24 cellular contexts compared by ENCODE assay signal in genomic region chr10:74111799-74112198, GRCh38.
"Had no signal": no experiment of that assay in that cellular context is flagged by ENCODE, and none has a peak within 500 bp of the region (broad histone marks: within the 10 kb centered on the region; RNA-seq: fewer than 3 reads in every experiment).

No MANE protein-coding gene starts in this region.

- H3K9me3 ChIP-seq: ascending aorta, gastrocnemius medialis, left lung, right lobe of liver, upper lobe of left lung, vagina had no signal

- H3K4me3 ChIP-seq: ascending aorta, gastrocnemius medialis, left lung, lung, right lobe of liver, upper lobe of left lung, vagina had no signal

- H3K4me3 Mint-ChIP-seq: activated naive CD4-positive, alpha-beta T cell treated with anti-CD3 and anti-CD28 coated beads, Interleukin-2, amount 10 ng/mL, durations not matched to agents 7 days and 5 days; activated naive CD8-positive, alpha-beta T cell treated with anti-CD3 and anti-CD28 coated beads, Interleukin-2, amount 10 ng/mL, durations not matched to agents 7 days and 5 days; activated T-helper 1 cell treated with anti-CD3 and anti-CD28 coated beads, Interleukin-12 subunit alpha, Interleukin-12 subunit beta, Interleukin-2, Interleukin-4 antibody, amounts not matched to agents 30 ng/mL and 10 ng/mL and 1 ng/mL, durations not matched to agents 14 hours and 24 hours and 36 hours; stimulated activated naive CD8-positive, alpha-beta T cell treated with anti-CD3 and anti-CD28 coated beads, Interleukin-15, Interleukin-2, amounts not matched to agents 100 ng/mL and 50 ng/mL, for 24 hours; T-helper 2 cell treated with Interferon-gamma antibody and Interleukin-4, amounts not matched to agents 5 μg/mL and 100 μg/mL, for 36 hours had no signal

- ATAC-seq: gastrocnemius medialis, left lung, right lobe of liver had no signal

- H3K27me3 Mint-ChIP-seq: activated naive CD4-positive, alpha-beta T cell treated with anti-CD3 and anti-CD28 coated beads, Interleukin-2, amount 10 ng/mL, durations not matched to agents 7 days and 5 days; activated naive CD8-positive, alpha-beta T cell treated with anti-CD3 and anti-CD28 coated beads, Interleukin-2, amount 10 ng/mL, durations not matched to agents 7 days and 5 days; stimulated activated naive CD8-positive, alpha-beta T cell treated with anti-CD3 and anti-CD28 coated beads, Interleukin-15, Interleukin-2, amounts not matched to agents 100 ng/mL and 50 ng/mL, for 24 hours had no signal

- H3K27ac Mint-ChIP-seq: activated naive CD4-positive, alpha-beta T cell treated with anti-CD3 and anti-CD28 coated beads, Interleukin-2, amount 10 ng/mL, durations not matched to agents 7 days and 5 days; activated naive CD8-positive, alpha-beta T cell treated with anti-CD3 and anti-CD28 coated beads, Interleukin-2, amount 10 ng/mL, durations not matched to agents 7 days and 5 days; activated T-helper 1 cell treated with anti-CD3 and anti-CD28 coated beads, Interleukin-12 subunit alpha, Interleukin-12 subunit beta, Interleukin-2, Interleukin-4 antibody, amounts not matched to agents 30 ng/mL and 10 ng/mL and 1 ng/mL, durations not matched to agents 14 hours and 24 hours and 36 hours; stimulated activated naive CD8-positive, alpha-beta T cell treated with anti-CD3 and anti-CD28 coated beads, Interleukin-15, Interleukin-2, amounts not matched to agents 100 ng/mL and 50 ng/mL, for 24 hours; T-helper 2 cell treated with Interferon-gamma antibody and Interleukin-4, amounts not matched to agents 5 μg/mL and 100 μg/mL, for 36 hours had no signal

- H3K27ac ChIP-seq: brain microvascular endothelial cell, epithelial cell of prostate, gastrocnemius medialis, left lung, right lobe of liver, upper lobe of left lung, vagina had no signal

- H3K4me1 ChIP-seq: gastrocnemius medialis, left lung, right lobe of liver, upper lobe of left lung, vagina had no signal

- H3K9me3 Mint-ChIP-seq: activated naive CD4-positive, alpha-beta T cell treated with anti-CD3 and anti-CD28 coated beads, Interleukin-2, amount 10 ng/mL, durations not matched to agents 7 days and 5 days; activated naive CD8-positive, alpha-beta T cell treated with anti-CD3 and anti-CD28 coated beads, Interleukin-2, amount 10 ng/mL, durations not matched to agents 7 days and 5 days; activated T-helper 1 cell treated with anti-CD3 and anti-CD28 coated beads, Interleukin-12 subunit alpha, Interleukin-12 subunit beta, Interleukin-2, Interleukin-4 antibody, amounts not matched to agents 30 ng/mL and 10 ng/mL and 1 ng/mL, durations not matched to agents 14 hours and 24 hours and 36 hours; stimulated activated naive CD8-positive, alpha-beta T cell treated with anti-CD3 and anti-CD28 coated beads, Interleukin-15, Interleukin-2, amounts not matched to agents 100 ng/mL and 50 ng/mL, for 24 hours; T-helper 2 cell treated with Interferon-gamma antibody and Interleukin-4, amounts not matched to agents 5 μg/mL and 100 μg/mL, for 36 hours had no signal

- DNase-seq: activated CD4-positive, alpha-beta T cell treated with anti-CD3 and anti-CD28 coated beads for 4 hours; activated CD4-positive, alpha-beta T cell treated with anti-CD3 and anti-CD28 coated beads, Interleukin-2, amount 50 U/mL, for 4 hours; activated CD4-positive, CD25-positive, alpha-beta regulatory T cell; activated gamma-delta T cell; activated naive CD4-positive, alpha-beta T cell treated with anti-CD3 and anti-CD28 coated beads, Interleukin-2, amount 10 ng/mL, durations not matched to agents 7 days and 5 days; activated naive CD8-positive, alpha-beta T cell treated with anti-CD3 and anti-CD28 coated beads, Interleukin-2, amount 10 ng/mL, durations not matched to agents 7 days and 5 days; activated T-cell treated with anti-CD3 and anti-CD28 coated beads for 4 hours; brain microvascular endothelial cell; dermis blood vessel endothelial cell; effector CD4-positive, alpha-beta T cell; gastrocnemius medialis; glutamatergic neuron; right lobe of liver; stimulated activated CD4-positive, alpha-beta T cell treated with anti-CD3 and anti-CD28 coated beads, Interleukin-2, amount 100 ng/mL, for 48 hours; substantia nigra had no signal

- H3K4me1 Mint-ChIP-seq: activated naive CD4-positive, alpha-beta T cell treated with anti-CD3 and anti-CD28 coated beads, Interleukin-2, amount 10 ng/mL, durations not matched to agents 7 days and 5 days; activated naive CD8-positive, alpha-beta T cell treated with anti-CD3 and anti-CD28 coated beads, Interleukin-2, amount 10 ng/mL, durations not matched to agents 7 days and 5 days had no signal

- H3K27me3 ChIP-seq: ascending aorta, brain microvascular endothelial cell, gastrocnemius medialis, left lung, right lobe of liver, upper lobe of left lung, vagina had no signal
